In the genomic region with DNA sequence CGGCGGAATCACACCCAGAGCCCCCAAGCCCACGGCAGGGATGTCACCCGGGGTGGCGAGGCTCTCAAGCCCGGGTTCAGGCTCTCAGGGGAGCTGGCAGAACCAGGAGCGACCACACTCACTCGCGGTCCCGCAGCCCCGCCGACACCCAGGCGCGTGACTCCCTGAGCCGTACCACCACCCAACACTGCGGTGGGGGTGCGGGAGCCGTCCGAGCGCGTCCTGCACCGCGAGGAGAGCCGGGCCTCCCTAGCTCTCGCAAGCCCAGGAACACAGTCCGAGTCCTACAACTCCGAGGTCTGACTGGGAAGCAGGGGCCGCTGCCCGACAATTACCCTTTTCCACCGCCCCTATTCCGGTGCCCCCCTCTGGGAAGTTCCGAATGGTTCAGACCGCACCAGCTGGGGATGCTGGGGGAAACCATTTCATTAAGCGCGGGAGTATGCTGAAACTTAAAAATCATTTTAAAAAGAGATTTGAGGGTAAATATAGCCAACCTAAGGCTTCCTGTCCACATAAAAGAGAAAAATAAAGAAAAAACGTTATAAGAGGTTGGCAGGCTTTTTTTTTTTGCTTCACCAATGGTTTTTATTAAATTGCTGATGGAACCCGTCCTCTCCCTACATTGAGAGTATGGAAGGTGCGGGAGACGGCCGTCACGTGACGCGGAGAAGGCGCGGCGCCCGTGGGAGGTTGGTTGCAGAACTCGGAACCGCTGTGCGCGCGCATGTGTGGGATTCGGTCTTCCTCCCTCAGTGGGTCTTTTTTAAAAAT, we compare ENCODE assay signal across 8 cellular contexts. TPM values are rescaled to one million over a fixed set of nuclear protein-coding genes. Genes with fewer than 3 reads are reported as not detected.
DNase-seq lines count a peak whose midpoint lies in the region; ATAC-seq and TF ChIP-seq lines count a peak whose summit lies in the region.

A gene with protein sequence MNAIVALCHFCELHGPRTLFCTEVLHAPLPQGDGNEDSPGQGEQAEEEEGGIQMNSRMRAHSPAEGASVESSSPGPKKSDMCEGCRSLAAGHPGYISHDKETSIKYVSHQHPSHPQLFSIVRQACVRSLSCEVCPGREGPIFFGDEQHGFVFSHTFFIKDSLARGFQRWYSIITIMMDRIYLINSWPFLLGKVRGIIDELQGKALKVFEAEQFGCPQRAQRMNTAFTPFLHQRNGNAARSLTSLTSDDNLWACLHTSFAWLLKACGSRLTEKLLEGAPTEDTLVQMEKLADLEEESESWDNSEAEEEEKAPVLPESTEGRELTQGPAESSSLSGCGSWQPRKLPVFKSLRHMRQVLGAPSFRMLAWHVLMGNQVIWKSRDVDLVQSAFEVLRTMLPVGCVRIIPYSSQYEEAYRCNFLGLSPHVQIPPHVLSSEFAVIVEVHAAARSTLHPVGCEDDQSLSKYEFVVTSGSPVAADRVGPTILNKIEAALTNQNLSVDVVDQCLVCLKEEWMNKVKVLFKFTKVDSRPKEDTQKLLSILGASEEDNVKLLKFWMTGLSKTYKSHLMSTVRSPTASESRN (minus strand): TSS at position 143 of the 774 bp plus-strand sequence. CDS start 9,031 bp downstream, outside the sequence.

- peak within 1 kb of the TSS; percentile 59 for H3K27ac ChIP-seq in RWPE2 (ENCODE audit: poor library complexity, severe bottlenecking)

- H3K4me3 ChIP-seq in LNCaP clone FGC (ENCODE audit: low read depth, low read length), result peak within 1 kb of the TSS; percentile 100
- H3K4me3 ChIP-seq in RWPE2 (ENCODE audit: severe bottlenecking), result peak within 1 kb of the TSS; percentile 86
- H3K4me3 ChIP-seq in fibroblast of pulmonary artery (replicated peaks; ENCODE audit: low read depth, low read length), result peak within 1 kb of the TSS; percentile 99

- H3K9me3 ChIP-seq in RWPE2 (ENCODE audit: severe bottlenecking), result no peaks in the 10 kb centered on the region

- no peaks in the 10 kb centered on the region for H3K27me3 Mint-ChIP-seq in nephron (ENCODE audit: low read depth)

- DNase-seq in ELF-1 (ENCODE audit: low read depth, low spot score) (peak; percentile 88), H4 (ENCODE audit: low spot score) (peak; percentile 71), LNCaP clone FGC (ENCODE audit: low read depth) (peak; percentile 68), RWPE2 (ENCODE audit: low spot score) (no peak), fibroblast of pulmonary artery (ENCODE audit: low read depth) (peak; percentile 91)
- peak; percentile 85 for DNase-seq in activated effector memory CD4-positive, alpha-beta T cell treated with Interleukin-2 at 50 U/mL for 16 hours
- DNase-seq in stimulated activated naive CD8-positive, alpha-beta T cell treated with anti-CD3 and anti-CD28 coated beads, Interleukin-15, Interleukin-2, amounts not matched to agents 100 U/mL and 50 U/mL, for 24 hours, result peak; percentile 91

- H3K4me3 Mint-ChIP-seq in nephron, result peak within 1 kb of the TSS; percentile 91 to 98 (median 97)

- peaks cover under 1% of the 10 kb centered on the region for H3K36me3 Mint-ChIP-seq in nephron (ENCODE audit: low read depth)

- TF ChIP-seq CTCF in LNCaP clone FGC (IDR thresholded peaks at IDR 0.05; ENCODE audit: control insufficient read depth, extremely low read depth, insufficient read depth) (no peak), RWPE2 (IDR thresholded peaks at IDR 0.05; ENCODE audit: poor library complexity, severe bottlenecking) (no peak), fibroblast of pulmonary artery (IDR thresholded peaks at IDR 0.05; ENCODE audit: low read length, missing control alignments) (no peak), nephron (IDR thresholded peaks at IDR 0.05; ENCODE audit: unreplicated experiment in 3 of 3) (no peak)

- no peaks in the 10 kb centered on the region for H3K4me1 ChIP-seq in RWPE2 (ENCODE audit: insufficient read depth, poor library complexity, severe bottlenecking)

- peak; percentile 85 for ATAC-seq in RWPE2 (ENCODE audit: low read depth)
- ATAC-seq in stimulated activated naive CD8-positive, alpha-beta T cell treated with anti-CD3 and anti-CD28 coated beads, Interleukin-15, Interleukin-2, amounts not matched to agents 100 U/mL and 50 U/mL, for 24 hours, result peak; percentile 87

- no peaks in the 10 kb centered on the region for H3K27me3 ChIP-seq in RWPE2 (ENCODE audit: insufficient read depth, poor library complexity, severe bottlenecking)

- H3K36me3 ChIP-seq in RWPE2 (ENCODE audit: low read depth), result peaks cover 4% of the 10 kb centered on the region; the same call in 1 of the 2 replicates

- H3K4me1 Mint-ChIP-seq in nephron, result peaks cover 21% of the 10 kb centered on the region

- H3K27ac Mint-ChIP-seq in nephron, result peak within 1 kb of the TSS; percentile 99 to 100 (median 100)

- no peaks in the 10 kb centered on the region for H3K9me3 Mint-ChIP-seq in nephron

RNA-seq across cellular contexts. Expression of the gene that starts here (rescaled TPM):
- 13.3 and 15.6 TPM in 2 replicates for total RNA-seq in H4 (2014; rRNA removed; shearing (Covaris generic))
